Comparison of ENCODE assay signal across 1 cellular context in genomic region chr21:43345746-43346409, GRCh38.
TF ChIP-seq lines count a peak whose summit lies in the region.

No MANE protein-coding gene starts in this region.

TF ChIP-seq in K562, 482 proteins besides CTCF, POLR2A, EP300 and RAD21 (continued from another document):
- TF ChIP-seq, protein P1, sequence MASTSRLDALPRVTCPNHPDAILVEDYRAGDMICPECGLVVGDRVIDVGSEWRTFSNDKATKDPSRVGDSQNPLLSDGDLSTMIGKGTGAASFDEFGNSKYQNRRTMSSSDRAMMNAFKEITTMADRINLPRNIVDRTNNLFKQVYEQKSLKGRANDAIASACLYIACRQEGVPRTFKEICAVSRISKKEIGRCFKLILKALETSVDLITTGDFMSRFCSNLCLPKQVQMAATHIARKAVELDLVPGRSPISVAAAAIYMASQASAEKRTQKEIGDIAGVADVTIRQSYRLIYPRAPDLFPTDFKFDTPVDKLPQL (IDR thresholded peaks at IDR 0.05; ENCODE audit: extremely low read depth, insufficient read length), result no peak
- TF ChIP-seq, protein P2, sequence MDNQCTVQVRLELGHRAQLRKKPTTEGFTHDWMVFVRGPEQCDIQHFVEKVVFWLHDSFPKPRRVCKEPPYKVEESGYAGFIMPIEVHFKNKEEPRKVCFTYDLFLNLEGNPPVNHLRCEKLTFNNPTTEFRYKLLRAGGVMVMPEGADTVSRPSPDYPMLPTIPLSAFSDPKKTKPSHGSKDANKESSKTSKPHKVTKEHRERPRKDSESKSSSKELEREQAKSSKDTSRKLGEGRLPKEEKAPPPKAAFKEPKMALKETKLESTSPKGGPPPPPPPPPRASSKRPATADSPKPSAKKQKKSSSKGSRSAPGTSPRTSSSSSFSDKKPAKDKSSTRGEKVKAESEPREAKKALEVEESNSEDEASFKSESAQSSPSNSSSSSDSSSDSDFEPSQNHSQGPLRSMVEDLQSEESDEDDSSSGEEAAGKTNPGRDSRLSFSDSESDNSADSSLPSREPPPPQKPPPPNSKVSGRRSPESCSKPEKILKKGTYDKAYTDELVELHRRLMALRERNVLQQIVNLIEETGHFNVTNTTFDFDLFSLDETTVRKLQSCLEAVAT (IDR thresholded peaks at IDR 0.05), result no peak
- TF ChIP-seq ZBTB43 (CRISPR knock-in tag; IDR thresholded peaks at IDR 0.05) (no peak), SRSF9 (IDR thresholded peaks at IDR 0.05; ENCODE audit: borderline replicate concordance, low read depth, low read length) (no peak), E2F6 (IDR thresholded peaks at IDR 0.05; ENCODE audit: borderline replicate concordance in 1 of 2, extremely low read depth in 1 of 2, insufficient read depth in 1 of 2, insufficient read length in 1 of 2, low read depth in 1 of 2, low read length in 1 of 2, poor library complexity in 1 of 2, severe bottlenecking in 1 of 2) (peak in 1 of 2 experiments; percentile 83), TFE3 (CRISPR knock-in tag; IDR thresholded peaks at IDR 0.05) (peak; percentile 95), RAD51 (IDR thresholded peaks at IDR 0.05; ENCODE audit: borderline replicate concordance, low read depth) (peak; percentile 91), HOXB6 (CRISPR knock-in tag; IDR thresholded peaks at IDR 0.05; ENCODE audit: borderline replicate concordance) (no peak), SAFB (IDR thresholded peaks at IDR 0.05; ENCODE audit: borderline replicate concordance, low read depth, low read length) (no peak), JUND (IDR thresholded peaks at IDR 0.05; ENCODE audit: borderline replicate concordance, low read depth, low read length) (peak; percentile 34; the same call in 1 of the 2 replicates), JUND (tag; IDR thresholded peaks at IDR 0.05; ENCODE audit: borderline replicate concordance, low read depth, low read length) (no peak), NFYB (IDR thresholded peaks at IDR 0.05; ENCODE audit: extremely low read depth, insufficient read length) (no peak), ZNF354B (CRISPR knock-in tag; IDR thresholded peaks at IDR 0.05) (no peak), JUN (IDR thresholded peaks at IDR 0.05; ENCODE audit: borderline replicate concordance, low read depth, low read length) (0 out of 2 replicates have a peak, but pooled peaks have one; percentile 16), JUN (CRISPR knock-in tag; IDR thresholded peaks at IDR 0.05; ENCODE audit: borderline replicate concordance) (no peak), RBM34 (IDR thresholded peaks at IDR 0.05; ENCODE audit: borderline replicate concordance, insufficient read depth, low read length) (no peak), ZNF584 (CRISPR knock-in tag; IDR thresholded peaks at IDR 0.05; ENCODE audit: low read depth) (0 out of 2 replicates have a peak, but pooled peaks have one; percentile 26)
- TF ChIP-seq, protein P3, sequence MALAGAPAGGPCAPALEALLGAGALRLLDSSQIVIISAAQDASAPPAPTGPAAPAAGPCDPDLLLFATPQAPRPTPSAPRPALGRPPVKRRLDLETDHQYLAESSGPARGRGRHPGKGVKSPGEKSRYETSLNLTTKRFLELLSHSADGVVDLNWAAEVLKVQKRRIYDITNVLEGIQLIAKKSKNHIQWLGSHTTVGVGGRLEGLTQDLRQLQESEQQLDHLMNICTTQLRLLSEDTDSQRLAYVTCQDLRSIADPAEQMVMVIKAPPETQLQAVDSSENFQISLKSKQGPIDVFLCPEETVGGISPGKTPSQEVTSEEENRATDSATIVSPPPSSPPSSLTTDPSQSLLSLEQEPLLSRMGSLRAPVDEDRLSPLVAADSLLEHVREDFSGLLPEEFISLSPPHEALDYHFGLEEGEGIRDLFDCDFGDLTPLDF (CRISPR knock-in tag; IDR thresholded peaks at IDR 0.05), result no peak
- TF ChIP-seq, protein P4, sequence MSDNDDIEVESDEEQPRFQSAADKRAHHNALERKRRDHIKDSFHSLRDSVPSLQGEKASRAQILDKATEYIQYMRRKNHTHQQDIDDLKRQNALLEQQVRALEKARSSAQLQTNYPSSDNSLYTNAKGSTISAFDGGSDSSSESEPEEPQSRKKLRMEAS (CRISPR knock-in tag; IDR thresholded peaks at IDR 0.05), result peak; percentile 41; the same call in 1 of the 2 replicates
TF ChIP-seq in K562: peak in this region for 26.
